In genomic region chr9:17531642-17532254, GRCh38 we compare ENCODE assay signal across 8 cellular contexts. TPM values are rescaled to one million over a fixed set of nuclear protein-coding genes. Genes with fewer than 3 reads are reported as not detected.
DNase-seq lines count a peak whose midpoint lies in the region; ATAC-seq and TF ChIP-seq lines count a peak whose summit lies in the region.

No MANE protein-coding gene starts in this region.

- no TSS peak for BruUV-seq in mammary epithelial cell (replicated peaks; lab: Mats Ljungman, UMichigan)

- no peaks in the 10 kb centered on the region for H3K79me2 ChIP-seq in mammary epithelial cell (ENCODE audit: insufficient read depth, low read length)

- POLR2A ChIA-PET in CD4-positive, alpha-beta memory T cell (lab: Charles Lee; ENCODE audit: partially characterized antibody): no interaction called here

- H3K27me3 ChIP-seq in mammary epithelial cell (ENCODE audit: insufficient read depth, low read length): no peaks in the 10 kb centered on the region
- H3K27me3 ChIP-seq in right lobe of liver: no peaks in the 10 kb centered on the region
- H3K27me3 ChIP-seq in CD4-positive, alpha-beta memory T cell (ENCODE audit: insufficient read depth, low read length): no peaks in the 10 kb centered on the region

- CTCF ChIA-PET in mammary epithelial cell (lab: Charles Lee; ENCODE audit: low non-redundant PET): no interaction called here
- CTCF ChIA-PET in CD4-positive, alpha-beta memory T cell (lab: Charles Lee; ENCODE audit: partially characterized antibody): no interaction called here

- no peak overlapping the region for H3K27ac Mint-ChIP-seq in CD4-positive, alpha-beta memory T cell

- H3K27me3 Mint-ChIP-seq in CD4-positive, alpha-beta memory T cell: peaks cover 0 to 4% of the 10 kb centered on the region in 2 donors

- DNase-seq in COR-L47 (lab: John Stamatoyannopoulos, UW) (peak; percentile 33), NCI-H2227 treated with DMSO at 0.1 percent for 48 hours (lab: John Stamatoyannopoulos, UW) (peak; percentile 45), mammary epithelial cell (peak; percentile 29), right lobe of liver (no peak), UCSD-AML1 (lab: John Stamatoyannopoulos, UW; ENCODE audit: unreplicated experiment) (no peak)
- DNase-seq in CD4-positive, alpha-beta memory T cell: no peak

- dilution Hi-C loops in mammary epithelial cell (cut with HindIII; ENCODE audit: low sequenced_read_pairs): no loop called here

- H3K4me3 ChIP-seq in mammary epithelial cell (replicated peaks in 1 of 3; ENCODE audit: insufficient read depth in 1 of 3, low read depth in 2 of 3, low read length in 3 of 3) (no peak overlapping the region), right lobe of liver (no peak overlapping the region)
- no peak overlapping the region for H3K4me3 ChIP-seq in CD4-positive, alpha-beta memory T cell (ENCODE audit: low read length in 2 of 2)

- WGBS in mammary epithelial cell (ENCODE audit: low coverage, missing lambda C conversion rate): 42% methylated on average over 10 of the region's 10 CpGs
- WGBS in right lobe of liver (ENCODE audit: insufficient coverage, low coverage, low lambda C conversion rate, missing lambda C conversion rate): 40% methylated on average over 10 of the region's 10 CpGs

- H4K20me1 ChIP-seq in mammary epithelial cell (ENCODE audit: insufficient read depth, low read length): no peaks in the 10 kb centered on the region

- H3K36me3 ChIP-seq in mammary epithelial cell (ENCODE audit: insufficient read depth, low read length) (no peaks in the 10 kb centered on the region), right lobe of liver (no peaks in the 10 kb centered on the region)
- H3K36me3 ChIP-seq in CD4-positive, alpha-beta memory T cell (ENCODE audit: insufficient read depth, low read length): no peaks in the 10 kb centered on the region

- H2AFZ ChIP-seq in mammary epithelial cell (ENCODE audit: low read depth, low read length): no peak overlapping the region

- TF ChIP-seq CTCF in mammary epithelial cell (conservative IDR thresholded peaks at IDR 0.05 in 1 of 2, IDR thresholded peaks at IDR 0.05 in 1 of 2; ENCODE audit: extremely low read depth in 1 of 2, insufficient read depth in 1 of 2, low read depth in 1 of 2, low read length in 2 of 2) (peak; percentile 47 to 68), right lobe of liver (IDR thresholded peaks at IDR 0.05) (peak; percentile 64 to 71 (median 70))

- H3K4me1 ChIP-seq in mammary epithelial cell (ENCODE audit: insufficient read depth, low read length) (no peaks in the 10 kb centered on the region), right lobe of liver (no peaks in the 10 kb centered on the region)
- no peaks in the 10 kb centered on the region for H3K4me1 ChIP-seq in CD4-positive, alpha-beta memory T cell (ENCODE audit: insufficient read depth, low read length)

- H3K4me1 Mint-ChIP-seq in CD4-positive, alpha-beta memory T cell: no peaks in the 10 kb centered on the region

- H3K4me2 ChIP-seq in mammary epithelial cell (ENCODE audit: insufficient read depth, low read depth, low read length): no peak overlapping the region

- H3K36me3 Mint-ChIP-seq in CD4-positive, alpha-beta memory T cell: no peaks in the 10 kb centered on the region

- no peak overlapping the region for H3K27ac ChIP-seq in mammary epithelial cell (ENCODE audit: insufficient read depth, low read depth, low read length)
- no peak overlapping the region for H3K27ac ChIP-seq in right lobe of liver
- no peak overlapping the region for H3K27ac ChIP-seq in CD4-positive, alpha-beta memory T cell (ENCODE audit: low read depth, low read length)

- peaks cover 0 to 7% (median 3%) of the 10 kb centered on the region in 8 donors for H3K9me3 Mint-ChIP-seq in CD4-positive, alpha-beta memory T cell

- intact Hi-C loops in mammary epithelial cell (cut with micrococcal nuclease): loop anchor here (1.0 to 5.0 kb wide), 4 partner anchors 263 to 1496 kb away; no protein-coding TSS in a partner anchor
- intact Hi-C loops in right lobe of liver (cut with DNase I): loop anchor here in 1 of 2 donors (10.0 kb wide), 1 partner anchor 273 kb away; no protein-coding TSS in a partner anchor
- intact Hi-C loops in CD4-positive, alpha-beta memory T cell (cut with micrococcal nuclease): no loop called here

- no peak for TF ChIP-seq POLR2A in right lobe of liver (IDR thresholded peaks at IDR 0.05)

- in situ Hi-C loops in mammary epithelial cell (cut with MboI; ENCODE audit: low sequenced_read_pairs in 2 of 2): loop anchor here (10.0 to 25.0 kb wide), 4 partner anchors 273 to 1503 kb away; partner anchors contain the start of gene SAXO1 (in 1 of the 2)

- no peaks in the 10 kb centered on the region for H3K9me3 ChIP-seq in mammary epithelial cell (replicated peaks; ENCODE audit: insufficient read depth, low read length)
- no peaks in the 10 kb centered on the region for H3K9me3 ChIP-seq in right lobe of liver
- no peaks in the 10 kb centered on the region for H3K9me3 ChIP-seq in CD4-positive, alpha-beta memory T cell (ENCODE audit: control insufficient read depth in 1 of 2, low read length in 2 of 2)

- H3K9ac ChIP-seq in mammary epithelial cell (ENCODE audit: insufficient read depth, low read length): no peak overlapping the region

- ATAC-seq in GM18519 (IDR thresholded peaks at IDR 0.05; ENCODE audit: low FRiP score, unreplicated experiment) (peak; percentile 89), HG03025 (IDR thresholded peaks at IDR 0.05; ENCODE audit: low FRiP score, unreplicated experiment) (peak; percentile 82), right lobe of liver (peak; percentile 64 to 78 (median 73))

- no peak overlapping the region for H3K4me3 Mint-ChIP-seq in CD4-positive, alpha-beta memory T cell

RNA-seq across cellular contexts. Expression of gene SH3GL2, which starts 47.1 kb away (rescaled TPM):
- total RNA-seq in mammary epithelial cell: under 1 TPM in 1 of 2 donors, not detected in 1; under 0.01 TPM
- polyA plus RNA-seq in mammary epithelial cell: not detected
- polyA minus RNA-seq in mammary epithelial cell: not detected
- under 1 TPM in 2 of 6 experiments, not detected in 4; 0.07 to 0.09 TPM for total RNA-seq in right lobe of liver
- total RNA-seq in CD4-positive, alpha-beta memory T cell: not detected
- polyA plus RNA-seq in CD4-positive, alpha-beta memory T cell: not detected

Comparison
In these comparisons a context has a peak if more than half of its experiments do, and no peak if none do; other contexts are left out.
1. DNase-seq: peak in COR-L47 (single experiment), NCI-H2227 treated with DMSO at 0.1 percent for 48 hours (single experiment) and mammary epithelial cell (single experiment); none in right lobe of liver (0 of 3), UCSD-AML1 (single experiment) and CD4-positive, alpha-beta memory T cell (0 of 5).
2. Peak in every context shown above with its lines, with median percentiles within 50 percentile points of each other: ATAC-seq.